8 cellular contexts compared by ENCODE assay signal in genomic region chr12:7188557-7189397, GRCh38. TPM values are rescaled to one million over a fixed set of nuclear protein-coding genes. Genes with fewer than 3 reads are reported as not detected.
DNase-seq lines count a peak whose midpoint lies in the region; ATAC-seq and TF ChIP-seq lines count a peak whose summit lies in the region.

No MANE protein-coding gene starts in this region.

- intact Hi-C loops in activated CD4-positive, alpha-beta T cell treated with anti-CD3 and anti-CD28 coated beads for 36 hours (cut with DNase I, micrococcal nuclease), result loop anchor here (1.0 to 5.0 kb wide), 16 partner anchors 26 to 1054 kb away; partner anchors contain the start of genes C12orf57 (in 1 of the 2), CLSTN3 (in 1 of the 2), COPS7A (in 1 of the 2) and EMG1 (in 1 of the 2)

- TF ChIP-seq CTCF in coronary artery (IDR thresholded peaks at IDR 0.05), result peak; percentile 47

- H3K27me3 Mint-ChIP-seq in activated CD4-positive, alpha-beta T cell treated with anti-CD3 and anti-CD28 coated beads for 36 hours, result no peaks in the 10 kb centered on the region

- POLR2A ChIA-PET in activated CD4-positive, alpha-beta T cell treated with anti-CD3 and anti-CD28 coated beads for 36 hours (lab: Charles Lee), result no interaction called here

- peak overlapping the region; percentile 85 for H3K4me3 Mint-ChIP-seq in activated CD4-positive, alpha-beta T cell treated with anti-CD3 and anti-CD28 coated beads for 36 hours

- CTCF ChIA-PET in activated CD4-positive, alpha-beta T cell treated with anti-CD3 and anti-CD28 coated beads for 36 hours (lab: Charles Lee), result interaction anchor here (0.6 to 2.1 kb wide), 12 partner anchors 10 to 451 kb away, joined by 3 to 10 read pairs (median 4); no protein-coding TSS in a partner anchor

- ATAC-seq in GM18517 (IDR thresholded peaks at IDR 0.05; ENCODE audit: unreplicated experiment), result peak; percentile 28
- ATAC-seq in HG03066 (IDR thresholded peaks at IDR 0.05; ENCODE audit: low read depth, unreplicated experiment), result peak; percentile 39
- peak; percentile 64 for ATAC-seq in activated CD4-positive, alpha-beta T cell treated with anti-CD3 and anti-CD28 coated beads for 36 hours

- peak overlapping the region; percentile 85 for H3K4me3 ChIP-seq in coronary artery

- DNase-seq in 8988T (peak; percentile 32), NCI-H226 (peak; percentile 65), coronary artery (ENCODE audit: low spot score) (peak; percentile 81), left kidney (ENCODE audit: low read depth, low spot score) (peak; percentile 88)
- peak; percentile 88 for DNase-seq in activated CD4-positive, alpha-beta T cell treated with anti-CD3 and anti-CD28 coated beads for 36 hours
- peak; percentile 42 to 53 for DNase-seq in stimulated activated CD4-positive, alpha-beta T cell treated with anti-CD3 and anti-CD28 coated beads, Interleukin-1b, Interleukin-23, amount 100 ng/mL, for 4 hours (ENCODE audit: low read depth in 2 of 2)

- peaks cover 22% of the 10 kb centered on the region for H3K36me3 Mint-ChIP-seq in activated CD4-positive, alpha-beta T cell treated with anti-CD3 and anti-CD28 coated beads for 36 hours (ENCODE audit: low read depth)

- H3K4me1 Mint-ChIP-seq in activated CD4-positive, alpha-beta T cell treated with anti-CD3 and anti-CD28 coated beads for 36 hours, result peaks cover 35% of the 10 kb centered on the region

- H3K9me3 Mint-ChIP-seq in activated CD4-positive, alpha-beta T cell treated with anti-CD3 and anti-CD28 coated beads for 36 hours (ENCODE audit: low read depth), result no peaks in the 10 kb centered on the region

- H3K27ac ChIP-seq in coronary artery, result peak overlapping the region; percentile 88 to 94

- H3K27ac Mint-ChIP-seq in activated CD4-positive, alpha-beta T cell treated with anti-CD3 and anti-CD28 coated beads for 36 hours, result peak overlapping the region; percentile 94

RNA-seq across cellular contexts. Expression of gene PEX5, which starts 0.7 kb away (rescaled TPM):
- 10 to 100 TPM; 25.4 to 38.8 TPM for total RNA-seq in activated CD4-positive, alpha-beta T cell treated with anti-CD3 and anti-CD28 coated beads for 36 hours

RNA-seq across cellular contexts. Expression of gene CLSTN3, which starts 58.6 kb away (rescaled TPM):
- total RNA-seq in activated CD4-positive, alpha-beta T cell treated with anti-CD3 and anti-CD28 coated beads for 36 hours, result 10 to 100 TPM; 28.2 to 37.9 TPM

Comparison
In these comparisons a context has a peak if more than half of its experiments do, and no peak if none do; other contexts are left out.
1. Peak in every context shown above with its lines: DNase-seq, ATAC-seq, H3K4me3 ChIP-seq and H3K27ac ChIP-seq.
2. DNase-seq: peak in every context shown above with its lines; median percentile 88 in activated CD4-positive, alpha-beta T cell treated with anti-CD3 and anti-CD28 coated beads for 36 hours; 88 in left kidney; 81 in coronary artery; 65 in NCI-H226; 48 in stimulated activated CD4-positive, alpha-beta T cell treated with anti-CD3 and anti-CD28 coated beads, Interleukin-1b, Interleukin-23, amount 100 ng/mL, for 4 hours; 32 in 8988T.